14 cellular contexts compared by ENCODE assay signal in genomic region chr3:34150987-34151386, GRCh38.
"Had no signal": no experiment of that assay in that cellular context is flagged by ENCODE, and none has a peak within 500 bp of the region (broad histone marks: within the 10 kb centered on the region; RNA-seq: fewer than 3 reads in every experiment).

No MANE protein-coding gene starts in this region.

- H3K4me1 ChIP-seq: gastroesophageal sphincter, upper lobe of left lung had no signal

- H3K4me3 ChIP-seq: gastroesophageal sphincter, upper lobe of left lung had no signal

- H3K27me3 Mint-ChIP-seq: activated CD4-positive, alpha-beta memory T cell treated with anti-CD3 and anti-CD28 coated beads, Interleukin-2, amount 10 ng/mL, durations not matched to agents 7 days and 5 days; activated naive CD8-positive, alpha-beta T cell; dendritic cell treated with granulocyte-macrophage colony-stimulating factor and Interleukin-4, amounts not matched to agents 40 ng/mL and 50 ng/mL, for 4 days had no signal

- H3K36me3 ChIP-seq: gastroesophageal sphincter, upper lobe of left lung had no signal

- H3K9me3 Mint-ChIP-seq: activated CD4-positive, alpha-beta memory T cell treated with anti-CD3 and anti-CD28 coated beads, Interleukin-2, amount 10 ng/mL, durations not matched to agents 7 days and 5 days; brain; dendritic cell treated with granulocyte-macrophage colony-stimulating factor and Interleukin-4, amounts not matched to agents 40 ng/mL and 50 ng/mL, for 4 days; mesothelial cell of epicardium had no signal

- ATAC-seq: gastroesophageal sphincter; stimulated activated naive CD8-positive, alpha-beta T cell treated with anti-CD3 and anti-CD28 coated beads, Interleukin-15, Interleukin-2, amounts not matched to agents 100 U/mL and 50 U/mL, for 24 hours had no signal

- H3K36me3 Mint-ChIP-seq: activated naive CD8-positive, alpha-beta T cell; brain; mesothelial cell of epicardium had no signal

- H3K9me3 ChIP-seq: gastroesophageal sphincter, upper lobe of left lung had no signal

- H3K27ac Mint-ChIP-seq: activated CD4-positive, alpha-beta memory T cell treated with anti-CD3 and anti-CD28 coated beads, Interleukin-2, amount 10 ng/mL, durations not matched to agents 7 days and 5 days; activated naive CD8-positive, alpha-beta T cell; dendritic cell treated with granulocyte-macrophage colony-stimulating factor and Interleukin-4, amounts not matched to agents 40 ng/mL and 50 ng/mL, for 4 days; mesothelial cell of epicardium had no signal

- H3K4me1 Mint-ChIP-seq: activated CD4-positive, alpha-beta memory T cell treated with anti-CD3 and anti-CD28 coated beads, Interleukin-2, amount 10 ng/mL, durations not matched to agents 7 days and 5 days; mesothelial cell of epicardium had no signal

- H3K27me3 ChIP-seq: gastroesophageal sphincter, upper lobe of left lung had no signal

- H3K27ac ChIP-seq: gastroesophageal sphincter, upper lobe of left lung, VCaP had no signal

- H3K4me3 Mint-ChIP-seq: activated CD4-positive, alpha-beta memory T cell treated with anti-CD3 and anti-CD28 coated beads, Interleukin-2, amount 10 ng/mL, durations not matched to agents 7 days and 5 days; activated naive CD8-positive, alpha-beta T cell; brain; dendritic cell treated with granulocyte-macrophage colony-stimulating factor and Interleukin-4, amounts not matched to agents 40 ng/mL and 50 ng/mL, for 4 days; mesothelial cell of epicardium; neural crest cell had no signal

- DNase-seq: activated CD4-positive, alpha-beta memory T cell treated with anti-CD3 and anti-CD28 coated beads, Interleukin-2, amount 10 ng/mL, durations not matched to agents 7 days and 5 days; activated gamma-delta T cell; activated T-cell treated with anti-CD3 and anti-CD28 coated beads, Interleukin-2, amount 50 U/mL, for 48 hours; amygdala; stimulated activated CD4-positive, alpha-beta T cell treated with anti-CD3 and anti-CD28 coated beads, Interleukin-12 subunit alpha, Interleukin-12 subunit beta, amount 100 ng/mL, for 4 hours; stimulated activated naive CD8-positive, alpha-beta T cell treated with anti-CD3 and anti-CD28 coated beads, Interleukin-15, Interleukin-2, amounts not matched to agents 100 U/mL and 50 U/mL, for 24 hours; upper lobe of left lung had no signal
